In genomic region chr10:1320739-1321331, GRCh38 we compare ENCODE assay signal across 17 cellular contexts.
A peak's percentile ranks its signal among the peaks of the same experiment; 100 is the strongest.
DNase-seq lines count a peak whose midpoint lies in the region; ATAC-seq, FAIRE-seq and TF ChIP-seq lines count a peak whose summit lies in the region.
"Had no signal": no experiment of that assay in that cellular context is flagged by ENCODE, and none has a peak within 500 bp of the region (broad histone marks: within the 10 kb centered on the region; RNA-seq: fewer than 3 reads in every experiment).

No MANE protein-coding gene starts in this region.

- no peak for TF ChIP-seq RAD21 in H1 (IDR thresholded peaks at IDR 0.05 in 1 of 2, conservative IDR thresholded peaks at IDR 0.05 in 1 of 2; ENCODE audit: low read depth in 2 of 2, low read length in 2 of 2)

- no peak overlapping the region for H3K4ac ChIP-seq in H1 (replicated peaks; ENCODE audit: insufficient read length, low read depth, low read length)

- H2BK20ac ChIP-seq in H1 (ENCODE audit: low read length), result no peak overlapping the region

- no peaks in the 10 kb centered on the region for H3K36me3 ChIP-seq in H1 (ENCODE audit: control insufficient read depth in 2 of 4, insufficient read depth in 4 of 4, low read length in 3 of 4)
- H3K36me3 ChIP-seq: BE2C had no signal

- H4K8ac ChIP-seq in H1 (ENCODE audit: extremely low read depth, insufficient read depth, low read length), result no peak overlapping the region

- H3K4me1 Mint-ChIP-seq in activated T-cell treated with anti-CD3 and anti-CD28 coated beads, Interleukin-2, amount 50 U/mL, for 72 hours (ENCODE audit: low read depth), result peaks cover 35% of the 10 kb centered on the region
- no peaks in the 10 kb centered on the region for H3K4me1 Mint-ChIP-seq in stimulated activated naive CD8-positive, alpha-beta T cell treated with anti-CD3 and anti-CD28 coated beads, Interleukin-15, amount 100 ng/mL, for 72 hours
- H3K4me1 Mint-ChIP-seq: CD14-positive monocyte had no signal

- in situ Hi-C loops in ACHN (cut with HindIII; ENCODE audit: low pct_ligation_motif_present, low pct_unique_long_range_greater_than_20kb, low sequenced_read_pairs), result no loop called here

- H3K36me3 Mint-ChIP-seq in activated T-cell treated with anti-CD3 and anti-CD28 coated beads, Interleukin-2, amount 50 U/mL, for 72 hours (ENCODE audit: insufficient read depth in 2 of 2), result no peaks in the 10 kb centered on the region
- H3K36me3 Mint-ChIP-seq: CD14-positive monocyte; CD8-positive, alpha-beta T cell had no signal

- TF ChIP-seq POLR2A in H1 (IDR thresholded peaks at IDR 0.05; ENCODE audit: control extremely low read depth in 1 of 2, low read depth in 2 of 2, low read length in 2 of 2), result no peak

- H3K14ac ChIP-seq in H1 (ENCODE audit: insufficient read length), result no peak overlapping the region

- no peak overlapping the region for H3K18ac ChIP-seq in H1 (ENCODE audit: extremely low read depth, low read length)

- H3K4me2 ChIP-seq in H1 (ENCODE audit: insufficient read depth in 1 of 2, low read depth in 2 of 2, low read length in 2 of 2), result no peak overlapping the region

- no peak overlapping the region for H3K4me3 ChIP-seq in H1 (ENCODE audit: extremely low read depth in 1 of 4, insufficient read depth in 2 of 4, low read depth in 3 of 4, low read length in 4 of 4)
- H3K4me3 ChIP-seq: GM23248 had no signal

- H3K27ac ChIP-seq in H1 (ENCODE audit: low read depth, low read length), result no peak overlapping the region
- H3K27ac ChIP-seq: GM23248, HL-60 had no signal

- no peak overlapping the region for H3K56ac ChIP-seq in H1 (replicated peaks; ENCODE audit: insufficient read length, low read depth, low read length)

- H3K79me2 ChIP-seq in H1 (ENCODE audit: control insufficient read depth in 1 of 2, insufficient read depth in 2 of 2, low read length in 2 of 2), result no peaks in the 10 kb centered on the region

- H3K23me2 ChIP-seq in H1 (ENCODE audit: low read depth, low read length), result no peaks in the 10 kb centered on the region

- no peak for TF ChIP-seq EP300 in H1 (IDR thresholded peaks at IDR 0.05; ENCODE audit: borderline replicate concordance in 1 of 2, low read depth in 2 of 2, low read length in 2 of 2)

- no peak overlapping the region for H2AFZ ChIP-seq in H1 (ENCODE audit: low read length)
- H2AFZ ChIP-seq: GM23248 had no signal

- no peak overlapping the region for H4K5ac ChIP-seq in H1 (ENCODE audit: insufficient read length, low read depth, low read length)

- no peak overlapping the region for H2AK5ac ChIP-seq in H1 (ENCODE audit: low read depth, low read length)

- H3K27ac Mint-ChIP-seq in activated T-cell treated with anti-CD3 and anti-CD28 coated beads, Interleukin-2, amount 50 U/mL, for 72 hours, result no peak overlapping the region
- no peak overlapping the region for H3K27ac Mint-ChIP-seq in stimulated activated naive CD8-positive, alpha-beta T cell treated with anti-CD3 and anti-CD28 coated beads, Interleukin-15, amount 100 ng/mL, for 72 hours
- H3K27ac Mint-ChIP-seq: CD14-positive monocyte; CD8-positive, alpha-beta T cell had no signal

- 89% methylated on average over 3 of the region's 3 CpGs; no CpG with 5 or more reads in 1 of the 2 experiments for WGBS in H1 (ENCODE audit: extremely low coverage in 1 of 2, insufficient coverage in 1 of 2, insufficient read length in 1 of 2, insufficient replicate concordance in 2 of 2, low coverage in 1 of 2, low lambda C conversion rate in 2 of 2, missing lambda C conversion rate in 1 of 2), 2 experiments

- peaks cover 37% of the 10 kb centered on the region for H3K27me3 Mint-ChIP-seq in activated T-cell treated with anti-CD3 and anti-CD28 coated beads, Interleukin-2, amount 50 U/mL, for 72 hours (ENCODE audit: low read depth)
- peaks cover 32% of the 10 kb centered on the region for H3K27me3 Mint-ChIP-seq in stimulated activated naive CD8-positive, alpha-beta T cell treated with anti-CD3 and anti-CD28 coated beads, Interleukin-15, amount 100 ng/mL, for 72 hours

- no peaks in the 10 kb centered on the region for H4K20me1 ChIP-seq in H1 (replicated peaks in 1 of 2; ENCODE audit: control insufficient read depth in 1 of 2, insufficient read depth in 2 of 2, low read length in 2 of 2)

- H3K23ac ChIP-seq in H1 (ENCODE audit: insufficient read length), result no peak overlapping the region

- CTCF ChIA-PET in H1 (lab: Charles Lee; ENCODE audit: partially characterized antibody), result interaction anchor here (1.1 to 2.4 kb wide), 3 partner anchors 11 to 83 kb away, joined by 3 to 8 read pairs (median 7); no protein-coding TSS in a partner anchor

- POLR2A ChIA-PET in H1 (lab: Charles Lee; ENCODE audit: partially characterized antibody), result interaction anchor here (0.8 kb wide), 1 partner anchor 9 kb away, joined by 3 read pairs; no protein-coding TSS in a partner anchor

- H3K9me3 ChIP-seq in H1 (ENCODE audit: insufficient read depth in 2 of 2, low read depth in 1 of 2, low read length in 1 of 2), result no peaks in the 10 kb centered on the region
- H3K9me3 ChIP-seq: BE2C, Caco-2 had no signal

- H3K9ac ChIP-seq in H1 (replicated peaks in 1 of 4; ENCODE audit: extremely low read depth in 1 of 4, low read depth in 3 of 4, low read length in 3 of 4), result no peak overlapping the region
- H3K9ac ChIP-seq: GM23248 had no signal

- no peak overlapping the region for H4K91ac ChIP-seq in H1 (replicated peaks; ENCODE audit: insufficient read length, low read length)

- H3K9me3 Mint-ChIP-seq in activated T-cell treated with anti-CD3 and anti-CD28 coated beads, Interleukin-2, amount 50 U/mL, for 72 hours, result no peaks in the 10 kb centered on the region
- no peaks in the 10 kb centered on the region for H3K9me3 Mint-ChIP-seq in stimulated activated naive CD8-positive, alpha-beta T cell treated with anti-CD3 and anti-CD28 coated beads, Interleukin-15, amount 100 ng/mL, for 72 hours
- H3K9me3 Mint-ChIP-seq: CD8-positive, alpha-beta T cell had no signal

- H2BK120ac ChIP-seq in H1 (replicated peaks; ENCODE audit: low read depth, low read length), result no peak overlapping the region

- DNase-seq in activated T-cell treated with anti-CD3 and anti-CD28 coated beads, Interleukin-2, amount 50 U/mL, for 72 hours, result no peak
- DNase-seq in activated T-cell treated with anti-CD3 and anti-CD28 coated beads, Interleukin-2, amount 50 U/mL, for 48 hours, result no peak
- no peak for DNase-seq in stimulated activated naive CD8-positive, alpha-beta T cell treated with anti-CD3 and anti-CD28 coated beads, Interleukin-15, amount 100 ng/mL, for 72 hours
- no peak for DNase-seq in stimulated activated naive CD8-positive, alpha-beta T cell treated with anti-CD3 and anti-CD28 coated beads, Interleukin-15, Interleukin-2, amounts not matched to agents 100 U/mL and 50 U/mL, for 24 hours
- DNase-seq in H1 (ENCODE audit: low read depth in 1 of 2, low spot score in 2 of 2) (peak in 1 of 2 experiments; percentile 2), ACHN (no peak)
- DNase-seq: BE2C; Caco-2; CD8-positive, alpha-beta T cell; DND-41; GDM1; GM23248; H7 had no signal

- no peak for TF ChIP-seq CTCF in H1 (IDR thresholded peaks at IDR 0.05; ENCODE audit: control extremely low read depth in 1 of 3, insufficient read depth in 1 of 3, low read depth in 1 of 3, low read length in 3 of 3)

- H3K27me3 ChIP-seq in H1 (replicated peaks in 1 of 4; ENCODE audit: control insufficient read depth in 3 of 4, extremely low read depth in 1 of 4, insufficient read depth in 3 of 4, low read length in 3 of 4), result no peaks in the 10 kb centered on the region
- H3K27me3 ChIP-seq: BE2C had no signal

- peak overlapping the region; percentile 44; the same call in 1 of the 2 replicates for H2BK12ac ChIP-seq in H1 (ENCODE audit: low read depth, low read length)

- no peak for FAIRE-seq in H1 (lab: Jason Lieb, UNC)
- FAIRE-seq: A204.1 had no signal

- H3K79me1 ChIP-seq in H1 (ENCODE audit: low read depth, low read length), result no peaks in the 10 kb centered on the region

- ATAC-seq in activated T-cell treated with anti-CD3 and anti-CD28 coated beads, Interleukin-2, amount 50 U/mL, for 72 hours (replicated peaks in 1 of 2), result peak; percentile 74 to 79
- peak; percentile 60 for ATAC-seq in stimulated activated naive CD8-positive, alpha-beta T cell treated with anti-CD3 and anti-CD28 coated beads, Interleukin-15, amount 100 ng/mL, for 72 hours
- ATAC-seq in stimulated activated naive CD8-positive, alpha-beta T cell treated with anti-CD3 and anti-CD28 coated beads, Interleukin-15, Interleukin-2, amounts not matched to agents 100 U/mL and 50 U/mL, for 24 hours, result no peak
- no peak for ATAC-seq in GM18909 (IDR thresholded peaks at IDR 0.05; ENCODE audit: poor library complexity, unreplicated experiment)
- ATAC-seq: CD8-positive, alpha-beta T cell had no signal

- peaks cover 0 to 4% (median 2%) of the 10 kb centered on the region in 4 experiments; a peak in 2 of 7 replicates for H3K4me1 ChIP-seq in H1 (replicated peaks in 1 of 4; ENCODE audit: control insufficient read depth in 3 of 4, insufficient read depth in 4 of 4, low read length in 3 of 4)
- H3K4me1 ChIP-seq: BE2C, Caco-2 had no signal

- no peak overlapping the region for H2BK15ac ChIP-seq in H1 (ENCODE audit: low read length)

- H2BK5ac ChIP-seq in H1 (ENCODE audit: low read depth, low read length), result no peak overlapping the region

- no peak overlapping the region for H3K4me3 Mint-ChIP-seq in activated T-cell treated with anti-CD3 and anti-CD28 coated beads, Interleukin-2, amount 50 U/mL, for 72 hours
- no peak overlapping the region for H3K4me3 Mint-ChIP-seq in stimulated activated naive CD8-positive, alpha-beta T cell treated with anti-CD3 and anti-CD28 coated beads, Interleukin-15, amount 100 ng/mL, for 72 hours
- H3K4me3 Mint-ChIP-seq: CD14-positive monocyte; CD8-positive, alpha-beta T cell had no signal

TF ChIP-seq in H1, 55 proteins besides CTCF, POLR2A, EP300 and RAD21:
- TF ChIP-seq POLR2AphosphoS5 (IDR thresholded peaks at IDR 0.05; ENCODE audit: low read depth, low read length) (no peak), TBP (IDR thresholded peaks at IDR 0.05; ENCODE audit: low read depth, low read length) (no peak), BACH1 (IDR thresholded peaks at IDR 0.05; ENCODE audit: low read length) (no peak), SIRT6 (IDR thresholded peaks at IDR 0.05; ENCODE audit: low read length) (no peak), NANOG (IDR thresholded peaks at IDR 0.05; ENCODE audit: insufficient read depth, low read depth, low read length, poor library complexity, severe bottlenecking) (no peak), SIN3A (conservative IDR thresholded peaks at IDR 0.05 in 1 of 2, IDR thresholded peaks at IDR 0.05 in 1 of 2; ENCODE audit: low read depth in 1 of 2, low read length in 2 of 2) (no peak), USF2 (IDR thresholded peaks at IDR 0.05; ENCODE audit: low read length) (no peak), KDM4A (IDR thresholded peaks at IDR 0.05; ENCODE audit: low read depth, low read length, severe bottlenecking) (no peak)
TF ChIP-seq in H1: peak in this region for 0.

Comparison
In these comparisons a context has a peak if more than half of its experiments do, and no peak if none do; other contexts are left out.
1. ATAC-seq: peak in activated T-cell treated with anti-CD3 and anti-CD28 coated beads, Interleukin-2, amount 50 U/mL, for 72 hours (2 of 2) and stimulated activated naive CD8-positive, alpha-beta T cell treated with anti-CD3 and anti-CD28 coated beads, Interleukin-15, amount 100 ng/mL, for 72 hours (single experiment); none in stimulated activated naive CD8-positive, alpha-beta T cell treated with anti-CD3 and anti-CD28 coated beads, Interleukin-15, Interleukin-2, amounts not matched to agents 100 U/mL and 50 U/mL, for 24 hours (single experiment) and GM18909 (single experiment).